16 cellular contexts compared by ENCODE assay signal in genomic region chr10:30832727-30833624, GRCh38.
A peak's percentile ranks its signal among the peaks of the same experiment; 100 is the strongest.
DNase-seq lines count a peak whose midpoint lies in the region; ATAC-seq, FAIRE-seq and TF ChIP-seq lines count a peak whose summit lies in the region.
"Had no signal": no experiment of that assay in that cellular context is flagged by ENCODE, and none has a peak within 500 bp of the region (broad histone marks: within the 10 kb centered on the region; RNA-seq: fewer than 3 reads in every experiment).

No MANE protein-coding gene starts in this region.

- peak; percentile 77 for ATAC-seq in mucosa of descending colon
- ATAC-seq: K562 had no signal

- 59 to 65% (median 63%) methylated on average over 13 of the region's 13 CpGs for WGBS in spleen, 5 donors
- WGBS in smooth muscle cell (ENCODE audit: low lambda C conversion rate), result 87% methylated on average over 13 of the region's 13 CpGs

- no peaks in the 10 kb centered on the region for H3F3A ChIP-seq in Loucy (ENCODE audit: low read depth)
- no peaks in the 10 kb centered on the region for H3F3A ChIP-seq in smooth muscle cell (ENCODE audit: low read depth)

- peaks cover 17% of the 10 kb centered on the region for H3K4me1 ChIP-seq in Loucy (ENCODE audit: insufficient read depth, low read length, poor library complexity, severe bottlenecking)
- no peaks in the 10 kb centered on the region for H3K4me1 ChIP-seq in mucosa of descending colon (ENCODE audit: low read depth)
- peaks cover 0 to 4% (median 0%) of the 10 kb centered on the region in 6 donors for H3K4me1 ChIP-seq in spleen
- H3K4me1 ChIP-seq in CD4-positive, alpha-beta memory T cell (ENCODE audit: insufficient read depth, low read length), result no peaks in the 10 kb centered on the region
- H3K4me1 ChIP-seq in smooth muscle cell (ENCODE audit: low read depth), result peaks cover 6% of the 10 kb centered on the region

- no peak for FAIRE-seq in GM12892 (lab: Jason Lieb, UNC)
- FAIRE-seq: K562 had no signal

- H3K9me3 ChIP-seq in Loucy (ENCODE audit: insufficient read depth, low read depth, low read length) (no peaks in the 10 kb centered on the region), mucosa of descending colon (no peaks in the 10 kb centered on the region), spleen (no peaks in the 10 kb centered on the region), smooth muscle cell (replicated peaks; ENCODE audit: low read depth) (no peaks in the 10 kb centered on the region)
- H3K9me3 ChIP-seq in CD4-positive, alpha-beta memory T cell (ENCODE audit: control insufficient read depth in 1 of 2, low read length in 2 of 2), result no peaks in the 10 kb centered on the region

- peak overlapping the region in 3 of 5 experiments; percentile 31 to 87 (median 58) for H3K27ac Mint-ChIP-seq in brain
- H3K27ac Mint-ChIP-seq in CD4-positive, alpha-beta memory T cell, result peak overlapping the region in 1 of 7 donors; percentile 66
- H3K27ac Mint-ChIP-seq: CD8-positive, alpha-beta memory T cell; H9 had no signal

- intact Hi-C loops in mucosa of descending colon (cut with DNase I, micrococcal nuclease), result no loop called here
- intact Hi-C loops in spleen (cut with DNase I; ENCODE audit: low total_unique reads), result no loop called here
- intact Hi-C loops in CD4-positive, alpha-beta memory T cell (cut with micrococcal nuclease), result no loop called here

- no peaks in the 10 kb centered on the region for H3K9me2 ChIP-seq in Loucy (replicated peaks; ENCODE audit: low read depth, low read length)

- DNase-seq in mucosa of descending colon (no peak), spleen (peak; percentile 43), GM12892 (ENCODE audit: insufficient read length) (no peak), NCI-H2227 treated with DMSO at 0.1 percent for 48 hours (lab: John Stamatoyannopoulos, UW) (no peak), smooth muscle cell (lab: John Stamatoyannopoulos, UW; ENCODE audit: unreplicated experiment) (no peak)
- DNase-seq in CD4-positive, alpha-beta memory T cell, result no peak
- DNase-seq: CD8-positive, alpha-beta memory T cell; EL; H9; NCI-H1048; NCI-H446 treated with DMSO at 0.1 percent for 48 hours; NCI-H774; SHP77 had no signal

- no peaks in the 10 kb centered on the region for H3K79me2 ChIP-seq in Loucy (ENCODE audit: insufficient read depth, low read length)
- no peaks in the 10 kb centered on the region for H3K79me2 ChIP-seq in smooth muscle cell (ENCODE audit: low read depth)

- H3K4me2 ChIP-seq in Loucy (ENCODE audit: low read depth, low read length, poor library complexity, severe bottlenecking) (peak overlapping the region; percentile 3), smooth muscle cell (no peak overlapping the region)

- no peak overlapping the region for H3K4me3 Mint-ChIP-seq in brain
- H3K4me3 Mint-ChIP-seq in CD4-positive, alpha-beta memory T cell, result no peak overlapping the region
- H3K4me3 Mint-ChIP-seq: CD8-positive, alpha-beta memory T cell; H9 had no signal

- H3K27me3 ChIP-seq in Loucy (ENCODE audit: insufficient read depth, low read length, poor library complexity, severe bottlenecking), result no peaks in the 10 kb centered on the region
- H3K27me3 ChIP-seq in spleen (replicated peaks in 1 of 7), result no peaks in the 10 kb centered on the region
- H3K27me3 ChIP-seq in CD4-positive, alpha-beta memory T cell (ENCODE audit: insufficient read depth, low read length), result no peaks in the 10 kb centered on the region
- H3K27me3 ChIP-seq in smooth muscle cell (ENCODE audit: low read depth), result no peaks in the 10 kb centered on the region

- H3K27ac ChIP-seq in spleen (no peak overlapping the region), smooth muscle cell (ENCODE audit: low read depth) (no peak overlapping the region)
- no peak overlapping the region for H3K27ac ChIP-seq in CD4-positive, alpha-beta memory T cell (ENCODE audit: low read depth, low read length)

- peaks cover 10% of the 10 kb centered on the region for H3K36me3 Mint-ChIP-seq in brain
- H3K36me3 Mint-ChIP-seq in CD4-positive, alpha-beta memory T cell, result no peaks in the 10 kb centered on the region

- no peaks in the 10 kb centered on the region for H4K20me1 ChIP-seq in Loucy (ENCODE audit: insufficient read depth, low read length, poor library complexity, severe bottlenecking)
- no peaks in the 10 kb centered on the region for H4K20me1 ChIP-seq in smooth muscle cell (ENCODE audit: low read depth)

- no peak for TF ChIP-seq CTCF in Loucy (conservative IDR thresholded peaks at IDR 0.05; ENCODE audit: low read length)
- no peak for TF ChIP-seq CTCF in brain (conservative IDR thresholded peaks at IDR 0.05)
- TF ChIP-seq CTCF in mucosa of descending colon (IDR thresholded peaks at IDR 0.05), result no peak
- no peak for TF ChIP-seq CTCF in spleen (IDR thresholded peaks at IDR 0.05 in 8 of 11, conservative IDR thresholded peaks at IDR 0.05 in 3 of 11)
- TF ChIP-seq CTCF in smooth muscle cell (IDR thresholded peaks at IDR 0.05; ENCODE audit: borderline replicate concordance, insufficient read depth, poor library complexity, severe bottlenecking), result no peak

- H3K9me3 Mint-ChIP-seq in brain, result peaks cover 6 to 13% (median 8%) of the 10 kb centered on the region in 5 experiments
- no peaks in the 10 kb centered on the region for H3K9me3 Mint-ChIP-seq in CD4-positive, alpha-beta memory T cell
- H3K9me3 Mint-ChIP-seq: CD8-positive, alpha-beta memory T cell had no signal

- H2AFZ ChIP-seq in Loucy (ENCODE audit: low read length) (0 out of 2 replicates have a peak overlapping the region, but pooled peaks have one; percentile 29), smooth muscle cell (ENCODE audit: low read depth) (no peak overlapping the region)

- H3K36me3 ChIP-seq in Loucy (ENCODE audit: insufficient read depth, low read length) (no peaks in the 10 kb centered on the region), mucosa of descending colon (ENCODE audit: low read depth) (no peaks in the 10 kb centered on the region), spleen (peaks cover 0 to 8% (median 0%) of the 10 kb centered on the region in 6 donors), smooth muscle cell (ENCODE audit: low read depth) (no peaks in the 10 kb centered on the region)
- H3K36me3 ChIP-seq in CD4-positive, alpha-beta memory T cell (ENCODE audit: insufficient read depth, low read length), result no peaks in the 10 kb centered on the region

- H3K27me3 Mint-ChIP-seq in brain, result peaks cover 5% of the 10 kb centered on the region
- no peaks in the 10 kb centered on the region for H3K27me3 Mint-ChIP-seq in CD4-positive, alpha-beta memory T cell

- no peak overlapping the region for H3K4me3 ChIP-seq in Loucy (ENCODE audit: low read length, poor library complexity, severe bottlenecking)
- H3K4me3 ChIP-seq in mucosa of descending colon, result no peak overlapping the region
- no peak overlapping the region for H3K4me3 ChIP-seq in spleen
- no peak overlapping the region for H3K4me3 ChIP-seq in CD4-positive, alpha-beta memory T cell (ENCODE audit: low read length in 2 of 2)
- no peak overlapping the region for H3K4me3 ChIP-seq in smooth muscle cell
- H3K4me3 ChIP-seq: K562 had no signal

- peaks cover 79% of the 10 kb centered on the region for H3K4me1 Mint-ChIP-seq in brain
- H3K4me1 Mint-ChIP-seq in CD4-positive, alpha-beta memory T cell, result no peaks in the 10 kb centered on the region
- H3K4me1 Mint-ChIP-seq: CD8-positive, alpha-beta memory T cell had no signal

- POLR2A ChIA-PET in CD4-positive, alpha-beta memory T cell (lab: Charles Lee; ENCODE audit: partially characterized antibody), result no interaction called here

- TF ChIP-seq POLR2A in spleen (IDR thresholded peaks at IDR 0.05), result no peak
- no peak for TF ChIP-seq POLR2A in GM12892 (IDR thresholded peaks at IDR 0.05; ENCODE audit: low read depth, low read length)

- CTCF ChIA-PET in CD4-positive, alpha-beta memory T cell (lab: Charles Lee; ENCODE audit: partially characterized antibody), result interaction anchor here (1.1 to 1.4 kb wide), 2 partner anchors 14 to 49 kb away, joined by 3 to 5 read pairs; no protein-coding TSS in a partner anchor

- H3K9ac ChIP-seq in Loucy (ENCODE audit: low read depth, low read length, poor library complexity, severe bottlenecking) (peak overlapping the region; percentile 8), smooth muscle cell (ENCODE audit: low read depth) (no peak overlapping the region)
